8 cellular contexts compared by ENCODE assay signal in the genomic region with DNA sequence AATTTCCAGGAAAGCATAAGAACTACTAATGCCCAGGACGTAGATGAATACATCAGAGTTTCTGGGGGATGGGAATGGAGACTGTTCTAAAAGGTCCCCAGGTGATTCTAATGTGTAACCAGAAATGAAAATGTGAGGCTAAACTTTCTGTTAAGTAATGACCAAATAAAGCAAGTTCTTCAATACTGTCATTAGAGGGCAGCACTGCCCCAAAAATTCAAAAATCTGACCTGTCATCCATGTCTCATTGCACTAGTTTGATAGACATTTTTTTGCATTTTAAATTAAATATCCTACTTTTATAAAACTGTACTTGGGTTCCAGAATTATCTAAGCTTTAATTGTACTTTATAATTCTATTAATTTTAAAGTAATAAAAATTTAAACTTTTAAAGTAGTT.
DNase-seq lines count a peak whose midpoint lies in the region; ATAC-seq and TF ChIP-seq lines count a peak whose summit lies in the region.

No MANE protein-coding gene starts in this region.

- TF ChIP-seq CTCF in left ventricle myocardium inferior (IDR thresholded peaks at IDR 0.05; ENCODE audit: borderline replicate concordance) (peak; percentile 66), LNCaP clone FGC (IDR thresholded peaks at IDR 0.05; ENCODE audit: control insufficient read depth, extremely low read depth, insufficient read depth) (peak; percentile 66), foreskin keratinocyte (conservative IDR thresholded peaks at IDR 0.05) (peak; percentile 84)

- H3K27me3 ChIP-seq in left ventricle myocardium inferior (ENCODE audit: low read depth) = peaks cover 28% of the 10 kb centered on the region
- H3K27me3 ChIP-seq in foreskin keratinocyte = no peaks in the 10 kb centered on the region

- H3K36me3 ChIP-seq in left ventricle myocardium inferior = no peaks in the 10 kb centered on the region

- no peak for DNase-seq in left ventricle myocardium inferior
- no peak for DNase-seq in left ventricle myocardium superior
- peak; percentile 44 for DNase-seq in LNCaP clone FGC (ENCODE audit: low read depth)
- peak; percentile 66 for DNase-seq in SK-MEL-5 (ENCODE audit: low read depth, low spot score)
- DNase-seq in foreskin keratinocyte = peak in 1 of 2 donors; percentile 36
- DNase-seq in stromal cell of bone marrow (ENCODE audit: low read depth) = peak; percentile 23

- intact Hi-C loops in left ventricle myocardium inferior (cut with micrococcal nuclease) = loop anchor here (10.0 kb wide), 1 partner anchor 343 kb away; no protein-coding TSS in a partner anchor
- intact Hi-C loops in left ventricle myocardium superior (cut with micrococcal nuclease) = loop anchor here (5.0 to 10.0 kb wide), 2 partner anchors 223 to 345 kb away; no protein-coding TSS in a partner anchor

- ATAC-seq in left ventricle myocardium superior (no peak), GM21825 (IDR thresholded peaks at IDR 0.05; ENCODE audit: unreplicated experiment) (peak; percentile 64), foreskin keratinocyte (peak; percentile 69), HG02798 (IDR thresholded peaks at IDR 0.05; ENCODE audit: poor library complexity, unreplicated experiment) (no peak)

- H3K4me3 ChIP-seq in left ventricle myocardium inferior (no peak overlapping the region), LNCaP clone FGC (ENCODE audit: low read depth, low read length) (no peak overlapping the region)

- H3K27ac ChIP-seq in left ventricle myocardium inferior (replicated peaks) (no peak overlapping the region), foreskin keratinocyte (no peak overlapping the region)

- H3K9me3 ChIP-seq in left ventricle myocardium inferior (replicated peaks) = no peaks in the 10 kb centered on the region

- H3K4me1 ChIP-seq in left ventricle myocardium inferior (no peaks in the 10 kb centered on the region), foreskin keratinocyte (no peaks in the 10 kb centered on the region)

- in situ Hi-C loops in SK-MEL-5 (cut with HindIII; ENCODE audit: low pct_unique_long_range_greater_than_20kb, low sequenced_read_pairs) = no loop called here

Comparison
In these comparisons a context has a peak if more than half of its experiments do, and no peak if none do; other contexts are left out.
1. DNase-seq: peak in LNCaP clone FGC (single experiment), SK-MEL-5 (single experiment) and stromal cell of bone marrow (single experiment); none in left ventricle myocardium inferior (single experiment) and left ventricle myocardium superior (single experiment).
2. ATAC-seq: peak in GM21825 (single experiment) and foreskin keratinocyte (single experiment); none in left ventricle myocardium superior (single experiment) and HG02798 (single experiment).
3. Peak in every context shown above with its lines, with median percentiles within 50 percentile points of each other: CTCF ChIP-seq.